11 cellular contexts compared by ENCODE assay signal in the genomic region with DNA sequence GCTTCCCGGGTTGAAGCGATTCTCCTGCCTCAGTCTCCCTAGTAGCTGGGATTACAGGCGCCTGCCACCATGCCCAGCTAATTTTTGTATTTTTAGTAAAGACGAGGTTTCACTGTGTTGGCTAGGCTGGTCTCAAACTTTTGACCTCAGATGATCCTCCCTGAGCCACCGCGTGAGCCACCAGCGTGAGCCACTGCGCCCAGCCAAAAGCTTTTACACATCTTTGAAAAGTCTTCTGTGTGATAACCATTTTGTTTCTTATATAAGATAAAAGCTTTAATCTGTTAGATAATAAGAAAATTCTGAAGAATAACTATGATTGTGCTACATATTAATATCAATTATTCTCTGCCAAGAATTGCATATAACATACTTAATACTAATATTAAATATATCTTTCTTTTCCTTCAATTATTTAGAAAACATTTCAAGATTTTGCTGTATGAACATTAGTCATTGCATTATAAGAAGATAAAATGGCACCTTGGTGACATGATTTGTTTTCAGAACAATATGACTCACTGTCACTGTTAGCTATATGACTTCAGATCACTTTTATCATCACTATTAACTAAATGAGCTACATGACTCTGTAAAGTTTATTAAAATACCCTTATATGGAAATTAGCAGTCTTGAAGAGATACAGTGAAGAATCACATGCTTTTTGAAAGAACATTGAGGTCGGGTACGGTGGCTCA. TPM values are rescaled to one million over a fixed set of nuclear protein-coding genes. Genes with fewer than 3 reads are reported as not detected.
DNase-seq lines count a peak whose midpoint lies in the region; ATAC-seq lines count a peak whose summit lies in the region.
"Had no signal": no experiment of that assay in that cellular context is flagged by ENCODE, and none has a peak within 500 bp of the region (broad histone marks: within the 10 kb centered on the region; RNA-seq: fewer than 3 reads in every experiment).

No MANE protein-coding gene starts in this region.

- no peak overlapping the region for H3K27ac Mint-ChIP-seq in activated T-cell treated with anti-CD3 and anti-CD28 coated beads, Interleukin-2, amount 50 U/mL, for 72 hours
- H3K27ac Mint-ChIP-seq in activated T-cell treated with anti-CD3 and anti-CD28 coated beads, Interleukin-2, amount 50 U/mL, for 24 hours: no peak overlapping the region

- H3K36me3 ChIP-seq in subcutaneous abdominal adipose tissue (ENCODE audit: control insufficient read depth in 5 of 5, insufficient read depth in 5 of 5, low read length in 5 of 5): no peaks in the 10 kb centered on the region

- H3K4me3 ChIP-seq in subcutaneous abdominal adipose tissue (ENCODE audit: low read depth in 1 of 5, low read length in 5 of 5): peak overlapping the region in 1 of 5 donors; percentile 22

- peak overlapping the region; percentile 57 for H3K27ac ChIP-seq in subcutaneous abdominal adipose tissue (ENCODE audit: low read depth, low read length)

- H3K9me3 ChIP-seq in subcutaneous abdominal adipose tissue (ENCODE audit: control insufficient read depth in 5 of 5, low read length in 5 of 5): no peaks in the 10 kb centered on the region

- no peaks in the 10 kb centered on the region for H3K27me3 ChIP-seq in subcutaneous abdominal adipose tissue (ENCODE audit: control insufficient read depth in 5 of 5, insufficient read depth in 4 of 5, low read length in 5 of 5)

- H3K4me3 Mint-ChIP-seq in activated T-cell treated with anti-CD3 and anti-CD28 coated beads, Interleukin-2, amount 50 U/mL, for 72 hours: no peak overlapping the region
- H3K4me3 Mint-ChIP-seq in activated T-cell treated with anti-CD3 and anti-CD28 coated beads, Interleukin-2, amount 50 U/mL, for 24 hours: no peak overlapping the region

- DNase-seq in activated T-cell treated with anti-CD3 and anti-CD28 coated beads, Interleukin-2, amount 50 U/mL, for 72 hours: no peak
- DNase-seq in activated T-cell treated with anti-CD3 and anti-CD28 coated beads, Interleukin-2, amount 50 U/mL, for 24 hours: no peak
- DNase-seq in NCI-H1105 (lab: John Stamatoyannopoulos, UW): no peak
- no peak for DNase-seq in COLO668 (lab: John Stamatoyannopoulos, UW; ENCODE audit: unreplicated experiment)
- DNase-seq in medulla oblongata (ENCODE audit: extremely low spot score): no peak
- DNase-seq: DMS79 treated with DMSO at 0.1 percent for 48 hours, left ventricle myocardium superior, NCI-H1105 treated with DMSO at 0.1 percent for 48 hours had no signal

- no peak overlapping the region for H3K9ac ChIP-seq in subcutaneous abdominal adipose tissue (ENCODE audit: low read length in 5 of 5)

- H3K27me3 Mint-ChIP-seq in activated T-cell treated with anti-CD3 and anti-CD28 coated beads, Interleukin-2, amount 50 U/mL, for 72 hours (ENCODE audit: low read depth): no peaks in the 10 kb centered on the region
- no peaks in the 10 kb centered on the region for H3K27me3 Mint-ChIP-seq in activated T-cell treated with anti-CD3 and anti-CD28 coated beads, Interleukin-2, amount 50 U/mL, for 24 hours

- no peaks in the 10 kb centered on the region for H3K9me3 Mint-ChIP-seq in activated T-cell treated with anti-CD3 and anti-CD28 coated beads, Interleukin-2, amount 50 U/mL, for 72 hours
- H3K9me3 Mint-ChIP-seq in activated T-cell treated with anti-CD3 and anti-CD28 coated beads, Interleukin-2, amount 50 U/mL, for 24 hours: no peaks in the 10 kb centered on the region

- peak; percentile 29 to 41 for ATAC-seq in activated T-cell treated with anti-CD3 and anti-CD28 coated beads, Interleukin-2, amount 50 U/mL, for 72 hours (replicated peaks in 1 of 2)
- peak; percentile 41 for ATAC-seq in GM21619 (IDR thresholded peaks at IDR 0.05; ENCODE audit: unreplicated experiment)
- ATAC-seq in HG03469 (IDR thresholded peaks at IDR 0.05; ENCODE audit: unreplicated experiment): peak; percentile 45
- ATAC-seq: left ventricle myocardium superior had no signal

- peaks cover 0 to 24% (median 11%) of the 10 kb centered on the region in 5 donors for H3K4me1 ChIP-seq in subcutaneous abdominal adipose tissue (ENCODE audit: control insufficient read depth in 5 of 5, insufficient read depth in 5 of 5, low read length in 5 of 5)

- H3K36me3 Mint-ChIP-seq in activated T-cell treated with anti-CD3 and anti-CD28 coated beads, Interleukin-2, amount 50 U/mL, for 72 hours (ENCODE audit: insufficient read depth in 2 of 2): peaks cover 0 to 2% of the 10 kb centered on the region in 2 donors
- no peaks in the 10 kb centered on the region for H3K36me3 Mint-ChIP-seq in activated T-cell treated with anti-CD3 and anti-CD28 coated beads, Interleukin-2, amount 50 U/mL, for 24 hours (ENCODE audit: low read depth)

- peaks cover 24% of the 10 kb centered on the region for H3K4me1 Mint-ChIP-seq in activated T-cell treated with anti-CD3 and anti-CD28 coated beads, Interleukin-2, amount 50 U/mL, for 72 hours (ENCODE audit: low read depth)
- peaks cover 17% of the 10 kb centered on the region for H3K4me1 Mint-ChIP-seq in activated T-cell treated with anti-CD3 and anti-CD28 coated beads, Interleukin-2, amount 50 U/mL, for 24 hours (ENCODE audit: low read depth)

RNA-seq across cellular contexts. Expression of a gene that starts 33.4 kb away (rescaled TPM):
- 10 to 100 TPM; 27.6 to 30.2 TPM for total RNA-seq in activated T-cell treated with anti-CD3 and anti-CD28 coated beads, Interleukin-2, amount 50 U/mL, for 72 hours
